8 cellular contexts compared by ENCODE assay signal in the genomic region with DNA sequence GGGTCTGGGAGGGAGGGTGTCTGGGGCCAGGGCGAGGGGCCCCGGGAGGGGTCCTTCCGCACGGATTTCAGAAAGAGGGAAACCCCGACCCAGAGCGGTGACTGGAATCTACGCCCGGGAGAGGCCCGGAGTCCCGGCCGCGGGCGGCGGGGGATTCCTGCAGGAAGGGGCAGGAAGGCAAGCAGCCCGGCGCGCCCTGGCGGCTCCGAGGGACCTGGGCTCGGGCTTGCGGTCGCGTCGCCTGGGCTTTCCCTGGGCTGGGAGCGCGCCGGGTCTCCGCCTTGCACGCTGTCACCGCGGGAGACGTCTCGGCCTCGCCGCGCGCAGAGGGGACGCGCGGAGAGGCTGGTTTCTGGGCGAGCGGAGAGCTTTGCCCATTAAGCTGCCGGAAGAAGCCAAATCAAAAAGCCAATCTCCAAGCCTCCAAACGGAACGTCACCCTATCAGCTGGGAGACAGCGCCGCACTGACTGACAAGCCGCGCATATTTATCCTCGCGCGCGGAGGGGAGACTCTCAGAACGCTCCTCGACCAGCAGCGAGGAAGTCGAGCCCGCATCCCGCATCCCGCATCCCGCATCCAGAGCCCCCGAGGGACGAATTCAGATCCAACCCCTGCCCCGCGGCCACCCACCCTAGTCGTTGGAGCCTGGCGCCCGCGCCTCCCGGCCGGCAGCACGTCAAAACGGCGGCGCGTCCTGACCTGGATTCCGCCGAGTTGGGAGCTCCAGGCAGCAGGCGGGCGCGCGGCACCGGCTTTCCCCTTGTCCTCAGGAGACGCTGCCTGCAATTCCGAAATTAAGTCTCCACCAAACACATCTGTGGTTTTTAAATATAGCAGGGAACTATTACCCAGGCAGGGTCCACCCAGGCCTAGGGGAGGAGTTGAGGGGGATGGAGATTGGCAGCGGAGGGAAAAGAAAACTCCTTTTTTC. TPM values are rescaled to one million over a fixed set of nuclear protein-coding genes. Genes with fewer than 3 reads are reported as not detected.
DNase-seq lines count a peak whose midpoint lies in the region; ATAC-seq, FAIRE-seq and TF ChIP-seq lines count a peak whose summit lies in the region.

A gene with protein sequence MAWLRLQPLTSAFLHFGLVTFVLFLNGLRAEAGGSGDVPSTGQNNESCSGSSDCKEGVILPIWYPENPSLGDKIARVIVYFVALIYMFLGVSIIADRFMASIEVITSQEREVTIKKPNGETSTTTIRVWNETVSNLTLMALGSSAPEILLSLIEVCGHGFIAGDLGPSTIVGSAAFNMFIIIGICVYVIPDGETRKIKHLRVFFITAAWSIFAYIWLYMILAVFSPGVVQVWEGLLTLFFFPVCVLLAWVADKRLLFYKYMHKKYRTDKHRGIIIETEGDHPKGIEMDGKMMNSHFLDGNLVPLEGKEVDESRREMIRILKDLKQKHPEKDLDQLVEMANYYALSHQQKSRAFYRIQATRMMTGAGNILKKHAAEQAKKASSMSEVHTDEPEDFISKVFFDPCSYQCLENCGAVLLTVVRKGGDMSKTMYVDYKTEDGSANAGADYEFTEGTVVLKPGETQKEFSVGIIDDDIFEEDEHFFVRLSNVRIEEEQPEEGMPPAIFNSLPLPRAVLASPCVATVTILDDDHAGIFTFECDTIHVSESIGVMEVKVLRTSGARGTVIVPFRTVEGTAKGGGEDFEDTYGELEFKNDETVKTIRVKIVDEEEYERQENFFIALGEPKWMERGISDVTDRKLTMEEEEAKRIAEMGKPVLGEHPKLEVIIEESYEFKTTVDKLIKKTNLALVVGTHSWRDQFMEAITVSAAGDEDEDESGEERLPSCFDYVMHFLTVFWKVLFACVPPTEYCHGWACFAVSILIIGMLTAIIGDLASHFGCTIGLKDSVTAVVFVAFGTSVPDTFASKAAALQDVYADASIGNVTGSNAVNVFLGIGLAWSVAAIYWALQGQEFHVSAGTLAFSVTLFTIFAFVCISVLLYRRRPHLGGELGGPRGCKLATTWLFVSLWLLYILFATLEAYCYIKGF (minus strand): TSS at position 344 of the 933 bp plus-strand sequence. CDS start 20,529 bp downstream, outside the sequence.

- CTCF ChIA-PET in A549 (lab: Yijun Ruan, JAX): interaction anchor here (0.6 kb wide), 1 partner anchor 103 kb away, joined by 4 read pairs; no protein-coding TSS in a partner anchor

- H4K20me1 ChIP-seq in KMS-11 (ENCODE audit: insufficient read depth): no peaks in the 10 kb centered on the region

- TF ChIP-seq POLR2A in A549 (IDR thresholded peaks at IDR 0.05; ENCODE audit: low read length) (no peak), GM12892 (IDR thresholded peaks at IDR 0.05; ENCODE audit: low read depth, low read length) (no peak), tibial nerve (IDR thresholded peaks at IDR 0.05) (no peak)

- TF ChIP-seq EP300 in A549 (IDR thresholded peaks at IDR 0.05) (no peak), tibial nerve (IDR thresholded peaks at IDR 0.05) (no peak)

- H3K79me2 ChIP-seq in KMS-11 (ENCODE audit: insufficient read depth, low read depth): no peaks in the 10 kb centered on the region

- no peak within 1 kb of the TSS for H3K9ac ChIP-seq in KMS-11

- DNase-seq in A549 (ENCODE audit: low read depth in 1 of 2, low spot score in 1 of 2) (peak; percentile 35 to 40), GM12892 (ENCODE audit: insufficient read length) (peak; percentile 56), epithelial cell of proximal tubule (ENCODE audit: low read depth) (no peak), middle frontal gyrus (ENCODE audit: extremely low spot score, low spot score) (peak; percentile 74), tibial nerve (ENCODE audit: low spot score in 2 of 2) (no peak), SHP77 treated with DMSO at 0.1 percent for 48 hours (lab: John Stamatoyannopoulos, UW) (no peak)

- H3K9me3 ChIP-seq in A549 (0 out of 3 replicates have a peak, but pooled peaks cover under 1% of the 10 kb centered on the region), tibial nerve (no peaks in the 10 kb centered on the region)

- POLR2A ChIA-PET in A549 (lab: Yijun Ruan, JAX): no interaction called here

- H3K27me3 ChIP-seq in KMS-11 (ENCODE audit: insufficient read depth, low read depth): no peaks in the 10 kb centered on the region
- H3K27me3 ChIP-seq in tibial nerve: peaks cover 0 to 50% of the 10 kb centered on the region in 2 donors

- H2AFZ ChIP-seq in KMS-11 (ENCODE audit: low read depth): peak within 1 kb of the TSS; percentile 22; the same call in 1 of the 2 replicates

- 0% methylated on average over 24 of the region's 86 CpGs for WGBS in A549 (ENCODE audit: missing lambda C conversion rate)
- 1% methylated on average over 26 to 60 of the region's 86 CpGs for WGBS in tibial nerve, 2 donors

- peak within 1 kb of the TSS in 1 of 2 experiments; percentile 61; a peak in 4 of 6 replicates for H3K27ac ChIP-seq in A549
- H3K27ac ChIP-seq in KMS-11: no peak within 1 kb of the TSS
- H3K27ac ChIP-seq in tibial nerve: no peak within 1 kb of the TSS

- FAIRE-seq in A549 (lab: Jason Lieb, UNC) (no peak), GM12892 (lab: Jason Lieb, UNC) (no peak)

- H3K4me2 ChIP-seq in A549 (peak within 1 kb of the TSS; percentile 100), KMS-11 (peak within 1 kb of the TSS; percentile 13; the same call in 1 of the 2 replicates)

- TF ChIP-seq CTCF in A549 (IDR thresholded peaks at IDR 0.05) (no peak), KMS-11 (conservative IDR thresholded peaks at IDR 0.05; ENCODE audit: low read depth, low read length) (no peak), WI38 (IDR thresholded peaks at IDR 0.05; ENCODE audit: low read depth, low read length) (no peak), epithelial cell of proximal tubule (conservative IDR thresholded peaks at IDR 0.05; ENCODE audit: low read depth, low read length) (no peak), tibial nerve (IDR thresholded peaks at IDR 0.05) (no peak)

- TF ChIP-seq RAD21 in A549 (conservative IDR thresholded peaks at IDR 0.05 in 1 of 2, IDR thresholded peaks at IDR 0.05 in 1 of 2): no peak

- H3K4me3 ChIP-seq in A549 (peak within 1 kb of the TSS; percentile 52), KMS-11 (IDR thresholded peaks at IDR 0.05; ENCODE audit: insufficient read depth, low read depth, low read length) (no peak within 1 kb of the TSS), WI38 (ENCODE audit: low read depth, low read length) (peak within 1 kb of the TSS; percentile 54), epithelial cell of proximal tubule (ENCODE audit: low read depth, low read length) (peak within 1 kb of the TSS; percentile 49), tibial nerve (peak within 1 kb of the TSS; percentile 21 to 55 (median 39))

- H3K36me3 ChIP-seq in KMS-11 (ENCODE audit: insufficient read depth) (no peaks in the 10 kb centered on the region), tibial nerve (no peaks in the 10 kb centered on the region)

- H3K4me1 ChIP-seq in A549 (0 out of 3 replicates have a peak, but pooled peaks cover 3% of the 10 kb centered on the region), KMS-11 (ENCODE audit: low read depth, poor library complexity, severe bottlenecking) (no peaks in the 10 kb centered on the region), tibial nerve (peaks cover 0 to 34% (median 11%) of the 10 kb centered on the region in 4 donors)

- ATAC-seq in A549: peak; percentile 76 to 83

TF ChIP-seq in A549, 52 proteins besides CTCF, POLR2A, EP300 and RAD21:
- TF ChIP-seq ZFP36 (IDR thresholded peaks at IDR 0.05; ENCODE audit: borderline replicate concordance, partially characterized antibody): no peak
- no peak for TF ChIP-seq MYC (IDR thresholded peaks at IDR 0.05; ENCODE audit: borderline replicate concordance, low read length)
- TF ChIP-seq GATA3 (IDR thresholded peaks at IDR 0.05; ENCODE audit: borderline replicate concordance): no peak
- TF ChIP-seq, protein P1, sequence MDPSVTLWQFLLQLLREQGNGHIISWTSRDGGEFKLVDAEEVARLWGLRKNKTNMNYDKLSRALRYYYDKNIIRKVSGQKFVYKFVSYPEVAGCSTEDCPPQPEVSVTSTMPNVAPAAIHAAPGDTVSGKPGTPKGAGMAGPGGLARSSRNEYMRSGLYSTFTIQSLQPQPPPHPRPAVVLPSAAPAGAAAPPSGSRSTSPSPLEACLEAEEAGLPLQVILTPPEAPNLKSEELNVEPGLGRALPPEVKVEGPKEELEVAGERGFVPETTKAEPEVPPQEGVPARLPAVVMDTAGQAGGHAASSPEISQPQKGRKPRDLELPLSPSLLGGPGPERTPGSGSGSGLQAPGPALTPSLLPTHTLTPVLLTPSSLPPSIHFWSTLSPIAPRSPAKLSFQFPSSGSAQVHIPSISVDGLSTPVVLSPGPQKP (IDR thresholded peaks at IDR 0.05; ENCODE audit: low read depth, low read length): no peak
TF ChIP-seq in A549: peak in this region for 0.

RNA-seq across cellular contexts. Expression of the gene that starts here (rescaled TPM):
- polyA plus RNA-seq in A549 (2011; rRNA removed): not detected in 2 replicates
- not detected in 2 replicates for polyA plus RNA-seq in A549 (2012; cell fraction: cytosol; rRNA removed)
- not detected in 2 replicates for polyA plus RNA-seq in A549 (2012; cell fraction: nucleus; rRNA removed)
- not detected in 3 replicates for polyA plus RNA-seq in A549 (2017; fragmentation: RNase III; extraction: RNeasy Plus Mini Kit Qiagen cat#74134 plus additional on column Dnase treatment)
- 0.05 and 0.08 TPM in 2 replicates for polyA minus RNA-seq in A549 (2011; rRNA and poly(A)+ RNA removed)
- polyA plus RNA-seq in GM12892 (2012; ENCODE audit: missing spikeins): 5.7 TPM
- total RNA-seq in epithelial cell of proximal tubule: 0.12 TPM in 1 of 2 replicates, not detected in the other
- 1 to 10 TPM in 1 of 4 donors, under 1 TPM in 2, not detected in 1; 0.20 to 1.0 (median 0.22) TPM for total RNA-seq in tibial nerve

Comparison
In these comparisons a context has a peak if more than half of its experiments do, and no peak if none do; other contexts are left out.
1. Peak in DNase-seq, ATAC-seq, H3K4me3 ChIP-seq and H3K4me2 ChIP-seq in A549; RNA of the gene not detected or under 1 TPM.
2. DNase-seq: peak in GM12892 (single experiment) and middle frontal gyrus (single experiment); none in epithelial cell of proximal tubule (single experiment), tibial nerve (0 of 2) and SHP77 treated with DMSO at 0.1 percent for 48 hours (single experiment).